21 cellular contexts compared by ENCODE assay signal in genomic region chr15:31502541-31503229, GRCh38.
"Had no signal": no experiment of that assay in that cellular context is flagged by ENCODE, and none has a peak within 500 bp of the region (broad histone marks: within the 10 kb centered on the region; RNA-seq: fewer than 3 reads in every experiment).

No MANE protein-coding gene starts in this region.

- H3K4me1 ChIP-seq: upper lobe of right lung had no signal

- H3K4me3 ChIP-seq: lower lobe of right lung, smooth muscle cell, thoracic aorta, upper lobe of right lung had no signal

- H3K4me1 Mint-ChIP-seq: activated CD4-positive, alpha-beta memory T cell treated with anti-CD3 and anti-CD28 coated beads, Interleukin-2, amount 10 ng/mL, durations not matched to agents 7 days and 5 days; activated naive CD4-positive, alpha-beta T cell treated with anti-CD3 and anti-CD28 coated beads, Interleukin-2, amount 10 ng/mL, durations not matched to agents 7 days and 5 days; mesothelial cell of epicardium had no signal

- H3K27ac ChIP-seq: lower lobe of right lung, thoracic aorta, upper lobe of right lung, VCaP had no signal

- DNase-seq: activated CD4-positive, alpha-beta memory T cell treated with anti-CD3 and anti-CD28 coated beads, Interleukin-2, amount 10 ng/mL, durations not matched to agents 7 days and 5 days; activated CD4-positive, alpha-beta T cell treated with anti-CD3 and anti-CD28 coated beads, Interleukin-2, amount 10 ng/mL, durations not matched to agents 24 days and 14 days; activated effector memory CD4-positive, alpha-beta T cell treated with anti-CD3 and anti-CD28 coated beads, Interleukin-2, amount 50 U/mL, for 16 hours; activated naive CD4-positive, alpha-beta T cell treated with anti-CD3 and anti-CD28 coated beads, Interleukin-2, amount 10 ng/mL, durations not matched to agents 7 days and 5 days; amygdala; effector CD4-positive, alpha-beta T cell; foreskin fibroblast; kidney; lower lobe of right lung; nephron progenitor cell; nucleus accumbens; stimulated activated CD4-positive, alpha-beta T cell treated with anti-CD3 and anti-CD28 coated beads, Interleukin-2, amount 100 ng/mL, for 48 hours; stimulated activated naive CD4-positive, alpha-beta T cell; upper lobe of right lung had no signal

- H3K36me3 ChIP-seq: lower lobe of right lung, thoracic aorta, upper lobe of right lung had no signal

- ATAC-seq: lower lobe of right lung, sciatic nerve, SK-N-SH treated with all-trans-retinoic acid at 6 μM for 48 hours, upper lobe of right lung had no signal

- H3K27ac Mint-ChIP-seq: activated CD4-positive, alpha-beta memory T cell treated with anti-CD3 and anti-CD28 coated beads, Interleukin-2, amount 10 ng/mL, durations not matched to agents 7 days and 5 days; activated CD4-positive, alpha-beta T cell treated with anti-CD3 and anti-CD28 coated beads, Interleukin-2, amount 10 ng/mL, durations not matched to agents 24 days and 14 days; activated naive CD4-positive, alpha-beta T cell treated with anti-CD3 and anti-CD28 coated beads, Interleukin-2, amount 10 ng/mL, durations not matched to agents 7 days and 5 days; mesothelial cell of epicardium; nephron progenitor cell; T-helper 2 cell treated with Interferon-gamma antibody and Interleukin-4, amounts not matched to agents 5 μg/mL and 100 μg/mL, for 36 hours had no signal

- H3K36me3 Mint-ChIP-seq: activated naive CD4-positive, alpha-beta T cell treated with anti-CD3 and anti-CD28 coated beads, Interleukin-2, amount 10 ng/mL, durations not matched to agents 7 days and 5 days; mesothelial cell of epicardium had no signal

- H3K4me2 ChIP-seq: smooth muscle cell had no signal

- H3K9me3 ChIP-seq: lower lobe of right lung, thoracic aorta, upper lobe of right lung had no signal

- H3K27me3 ChIP-seq: upper lobe of right lung had no signal

- H3K4me3 Mint-ChIP-seq: activated CD4-positive, alpha-beta memory T cell treated with anti-CD3 and anti-CD28 coated beads, Interleukin-2, amount 10 ng/mL, durations not matched to agents 7 days and 5 days; activated CD4-positive, alpha-beta T cell treated with anti-CD3 and anti-CD28 coated beads, Interleukin-2, amount 10 ng/mL, durations not matched to agents 24 days and 14 days; activated naive CD4-positive, alpha-beta T cell treated with anti-CD3 and anti-CD28 coated beads, Interleukin-2, amount 10 ng/mL, durations not matched to agents 7 days and 5 days; mesothelial cell of epicardium; nephron progenitor cell; T-helper 2 cell treated with Interferon-gamma antibody and Interleukin-4, amounts not matched to agents 5 μg/mL and 100 μg/mL, for 36 hours had no signal

- H3K9me3 Mint-ChIP-seq: activated CD4-positive, alpha-beta memory T cell treated with anti-CD3 and anti-CD28 coated beads, Interleukin-2, amount 10 ng/mL, durations not matched to agents 7 days and 5 days; activated CD4-positive, alpha-beta T cell treated with anti-CD3 and anti-CD28 coated beads, Interleukin-2, amount 10 ng/mL, durations not matched to agents 24 days and 14 days; activated naive CD4-positive, alpha-beta T cell treated with anti-CD3 and anti-CD28 coated beads, Interleukin-2, amount 10 ng/mL, durations not matched to agents 7 days and 5 days; mesothelial cell of epicardium; T-helper 2 cell treated with Interferon-gamma antibody and Interleukin-4, amounts not matched to agents 5 μg/mL and 100 μg/mL, for 36 hours had no signal
